In the genomic region with DNA sequence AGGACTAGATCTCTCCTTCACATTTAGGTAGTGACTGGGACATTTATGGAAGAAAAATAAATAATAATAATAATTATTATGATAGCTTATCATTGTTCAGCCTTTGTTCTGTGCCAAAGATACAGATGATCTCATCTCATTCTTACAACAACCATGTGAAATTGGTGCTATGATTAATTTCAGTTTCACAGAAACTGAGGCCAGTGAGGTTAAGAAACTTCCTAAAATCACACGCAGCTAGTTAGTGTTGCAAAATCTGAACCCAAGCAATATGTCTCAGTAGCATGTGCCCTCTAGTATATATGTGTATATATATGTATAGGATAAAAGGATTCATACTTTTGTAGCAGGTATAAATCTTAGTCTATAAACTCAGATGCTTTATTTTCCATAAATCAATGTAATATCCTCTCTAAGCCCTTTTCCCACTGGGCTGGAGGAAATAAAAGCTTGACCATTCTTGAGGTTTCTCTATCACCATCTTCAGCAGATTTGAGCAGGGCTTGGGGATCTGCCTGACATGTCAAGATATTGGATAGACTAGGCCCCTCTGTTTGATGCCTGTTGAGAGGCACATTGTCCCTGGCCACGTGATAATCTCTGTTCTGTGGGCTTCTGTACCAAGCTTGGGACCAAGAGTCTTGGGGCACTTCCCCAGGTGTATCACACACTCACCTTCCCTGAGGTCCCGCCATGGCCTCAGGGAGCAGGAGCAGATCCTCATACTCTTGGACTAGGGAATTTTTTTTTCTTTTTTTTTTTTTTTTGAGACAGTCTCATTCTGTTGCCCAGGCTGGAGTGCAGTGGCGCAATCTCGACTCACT, we compare ENCODE assay signal across 12 cellular contexts.
DNase-seq lines count a peak whose midpoint lies in the region; ATAC-seq and TF ChIP-seq lines count a peak whose summit lies in the region.
"Had no signal": no experiment of that assay in that cellular context is flagged by ENCODE, and none has a peak within 500 bp of the region (broad histone marks: within the 10 kb centered on the region; RNA-seq: fewer than 3 reads in every experiment).

No MANE protein-coding gene starts in this region.

- peak overlapping the region; percentile 11 to 27 for H3K27ac ChIP-seq in ascending aorta
- peak overlapping the region; percentile 60 to 64 for H3K27ac ChIP-seq in thoracic aorta
- H3K27ac ChIP-seq: psoas muscle, testis had no signal

- H3K36me3 ChIP-seq in ascending aorta (no peaks in the 10 kb centered on the region), thoracic aorta (no peaks in the 10 kb centered on the region)

- H3K36me3 Mint-ChIP-seq in activated T-cell treated with anti-CD3 and anti-CD28 coated beads, Interleukin-2, amount 50 U/mL, for 4 hours (ENCODE audit: insufficient read depth), result no peaks in the 10 kb centered on the region
- no peaks in the 10 kb centered on the region for H3K36me3 Mint-ChIP-seq in natural killer cell

- H3K4me1 ChIP-seq in ascending aorta (peaks cover 0 to 28% of the 10 kb centered on the region in 2 donors), thoracic aorta (ENCODE audit: control insufficient read depth in 1 of 2, low read depth in 2 of 2) (peaks cover 23 to 45% of the 10 kb centered on the region in 2 donors)

- TF ChIP-seq CTCF in ascending aorta (IDR thresholded peaks at IDR 0.05) (no peak), thoracic aorta (IDR thresholded peaks at IDR 0.05) (no peak), natural killer cell (IDR thresholded peaks at IDR 0.05) (no peak)

- no peaks in the 10 kb centered on the region for H3K9me3 Mint-ChIP-seq in activated T-cell treated with anti-CD3 and anti-CD28 coated beads, Interleukin-2, amount 50 U/mL, for 4 hours
- no peaks in the 10 kb centered on the region for H3K9me3 Mint-ChIP-seq in natural killer cell

- peaks cover 10% of the 10 kb centered on the region for H3K27me3 Mint-ChIP-seq in activated T-cell treated with anti-CD3 and anti-CD28 coated beads, Interleukin-2, amount 50 U/mL, for 4 hours (ENCODE audit: low read depth)
- peaks cover 11 to 33% of the 10 kb centered on the region in 2 donors for H3K27me3 Mint-ChIP-seq in natural killer cell (ENCODE audit: low read depth in 2 of 2)

- H3K4me3 Mint-ChIP-seq in activated T-cell treated with anti-CD3 and anti-CD28 coated beads, Interleukin-2, amount 50 U/mL, for 4 hours, result no peak overlapping the region
- no peak overlapping the region for H3K4me3 Mint-ChIP-seq in natural killer cell

- H3K4me3 ChIP-seq in ascending aorta (no peak overlapping the region), thoracic aorta (no peak overlapping the region)
- H3K4me3 ChIP-seq: psoas muscle, testis had no signal

- peak; percentile 31 to 58 for ATAC-seq in activated T-cell treated with anti-CD3 and anti-CD28 coated beads, Interleukin-2, amount 50 U/mL, for 4 hours
- peak; percentile 83 for ATAC-seq in HG03060 (IDR thresholded peaks at IDR 0.05; ENCODE audit: low read depth, unreplicated experiment)
- ATAC-seq in thoracic aorta (ENCODE audit: insufficient number of reproducible peaks, low FRiP score, low read depth), result no peak
- ATAC-seq in natural killer cell, result no peak
- ATAC-seq: psoas muscle had no signal

- peaks cover 4% of the 10 kb centered on the region for H3K4me1 Mint-ChIP-seq in activated T-cell treated with anti-CD3 and anti-CD28 coated beads, Interleukin-2, amount 50 U/mL, for 4 hours (ENCODE audit: low read depth)
- H3K4me1 Mint-ChIP-seq in natural killer cell, result peaks cover 0 to 7% of the 10 kb centered on the region in 2 donors

- H3K9me3 ChIP-seq in ascending aorta, result no peaks in the 10 kb centered on the region
- H3K9me3 ChIP-seq in thoracic aorta, result no peaks in the 10 kb centered on the region
- H3K9me3 ChIP-seq: psoas muscle, testis had no signal

- no peaks in the 10 kb centered on the region for H3K27me3 ChIP-seq in ascending aorta
- H3K27me3 ChIP-seq in thoracic aorta (replicated peaks; ENCODE audit: insufficient read depth), result no peaks in the 10 kb centered on the region
- H3K27me3 ChIP-seq: testis had no signal

- no peak overlapping the region for H3K27ac Mint-ChIP-seq in natural killer cell

- intact Hi-C loops in ascending aorta (cut with DNase I), result loop anchor here (5.0 kb wide), 1 partner anchor 170 kb away; no protein-coding TSS in a partner anchor
- intact Hi-C loops in natural killer cell (cut with micrococcal nuclease), result no loop called here

- no peak for DNase-seq in activated T-cell treated with anti-CD3 and anti-CD28 coated beads, Interleukin-2, amount 50 U/mL, for 4 hours
- DNase-seq in activated T-cell treated with anti-CD3 and anti-CD28 coated beads, Interleukin-2, amount 50 U/mL, for 1 hour, result no peak
- DNase-seq in ascending aorta (ENCODE audit: low spot score in 2 of 2) (no peak), thoracic aorta (ENCODE audit: low spot score) (no peak), natural killer cell (no peak), HuH-7 (ENCODE audit: low spot score) (no peak)
- DNase-seq in activated CD8-positive, alpha-beta memory T cell treated with anti-CD3 and anti-CD28 coated beads, Interleukin-2, amount 50 U/mL, for 48 hours, result no peak
- DNase-seq: ACHN, NCI-H345, psoas muscle, testis had no signal

Comparison
In these comparisons a context has a peak if more than half of its experiments do, and no peak if none do; other contexts are left out.
1. ATAC-seq: peak in activated T-cell treated with anti-CD3 and anti-CD28 coated beads, Interleukin-2, amount 50 U/mL, for 4 hours (2 of 2) and HG03060 (single experiment); none in thoracic aorta (single experiment) and natural killer cell (0 of 3).